Comparison of ENCODE assay signal across 1 cellular context in the genomic region with DNA sequence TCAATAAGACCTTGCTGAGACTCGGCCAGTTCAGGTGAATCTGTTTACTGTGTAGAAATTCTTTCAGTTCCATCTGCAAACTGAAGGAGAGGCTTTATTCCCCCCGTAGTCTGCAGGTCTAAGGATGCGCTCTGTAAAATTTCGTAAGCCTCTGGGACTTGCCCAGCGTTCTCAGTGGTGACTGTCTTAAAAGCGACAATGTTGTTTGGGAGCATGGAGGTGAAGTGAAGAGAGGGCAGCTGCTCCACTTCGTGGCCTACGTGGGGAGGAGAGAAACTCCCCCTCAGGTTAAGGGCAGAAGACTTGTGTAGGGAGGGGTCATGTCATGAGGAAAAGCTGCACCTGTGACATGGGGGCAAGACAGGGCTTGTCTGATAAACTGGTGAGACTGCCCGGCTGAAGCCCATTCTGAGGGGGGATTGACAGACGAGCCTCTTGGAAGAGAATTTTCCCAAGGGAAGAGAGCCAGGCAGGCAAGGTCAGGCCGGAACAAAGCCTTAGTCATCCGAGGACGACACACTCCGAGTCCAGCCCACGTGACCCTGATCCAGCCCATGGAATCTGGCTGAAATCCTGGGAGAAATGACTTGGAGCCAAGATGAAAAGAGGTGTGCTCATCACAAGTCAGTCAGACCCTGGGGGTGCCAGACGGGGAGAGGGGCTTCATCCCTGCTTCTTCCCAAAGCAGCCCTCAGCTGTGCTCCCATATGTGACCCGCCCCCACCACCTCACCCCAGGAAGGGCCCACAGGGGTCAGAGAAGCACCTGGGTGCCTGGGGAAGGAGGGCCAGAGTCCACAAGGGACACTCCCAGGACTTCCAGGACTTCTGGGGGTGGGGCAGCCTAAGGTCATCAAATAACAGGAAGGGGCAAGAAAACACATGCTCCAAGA.
TF ChIP-seq lines count a peak whose summit lies in the region.

No MANE protein-coding gene starts in this region.

TF ChIP-seq in HepG2, 621 proteins besides CTCF, POLR2A, EP300 and RAD21 (continued from another document and continues in another):
- TF ChIP-seq, protein P1, sequence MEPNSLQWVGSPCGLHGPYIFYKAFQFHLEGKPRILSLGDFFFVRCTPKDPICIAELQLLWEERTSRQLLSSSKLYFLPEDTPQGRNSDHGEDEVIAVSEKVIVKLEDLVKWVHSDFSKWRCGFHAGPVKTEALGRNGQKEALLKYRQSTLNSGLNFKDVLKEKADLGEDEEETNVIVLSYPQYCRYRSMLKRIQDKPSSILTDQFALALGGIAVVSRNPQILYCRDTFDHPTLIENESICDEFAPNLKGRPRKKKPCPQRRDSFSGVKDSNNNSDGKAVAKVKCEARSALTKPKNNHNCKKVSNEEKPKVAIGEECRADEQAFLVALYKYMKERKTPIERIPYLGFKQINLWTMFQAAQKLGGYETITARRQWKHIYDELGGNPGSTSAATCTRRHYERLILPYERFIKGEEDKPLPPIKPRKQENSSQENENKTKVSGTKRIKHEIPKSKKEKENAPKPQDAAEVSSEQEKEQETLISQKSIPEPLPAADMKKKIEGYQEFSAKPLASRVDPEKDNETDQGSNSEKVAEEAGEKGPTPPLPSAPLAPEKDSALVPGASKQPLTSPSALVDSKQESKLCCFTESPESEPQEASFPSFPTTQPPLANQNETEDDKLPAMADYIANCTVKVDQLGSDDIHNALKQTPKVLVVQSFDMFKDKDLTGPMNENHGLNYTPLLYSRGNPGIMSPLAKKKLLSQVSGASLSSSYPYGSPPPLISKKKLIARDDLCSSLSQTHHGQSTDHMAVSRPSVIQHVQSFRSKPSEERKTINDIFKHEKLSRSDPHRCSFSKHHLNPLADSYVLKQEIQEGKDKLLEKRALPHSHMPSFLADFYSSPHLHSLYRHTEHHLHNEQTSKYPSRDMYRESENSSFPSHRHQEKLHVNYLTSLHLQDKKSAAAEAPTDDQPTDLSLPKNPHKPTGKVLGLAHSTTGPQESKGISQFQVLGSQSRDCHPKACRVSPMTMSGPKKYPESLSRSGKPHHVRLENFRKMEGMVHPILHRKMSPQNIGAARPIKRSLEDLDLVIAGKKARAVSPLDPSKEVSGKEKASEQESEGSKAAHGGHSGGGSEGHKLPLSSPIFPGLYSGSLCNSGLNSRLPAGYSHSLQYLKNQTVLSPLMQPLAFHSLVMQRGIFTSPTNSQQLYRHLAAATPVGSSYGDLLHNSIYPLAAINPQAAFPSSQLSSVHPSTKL (CRISPR knock-in tag; IDR thresholded peaks at IDR 0.05) = peak; percentile 89
- TF ChIP-seq MYNN (CRISPR knock-in tag; IDR thresholded peaks at IDR 0.05; ENCODE audit: low read depth) (0 out of 2 replicates have a peak, but pooled peaks have one; percentile 36), NFKB2 (CRISPR knock-in tag; IDR thresholded peaks at IDR 0.05; ENCODE audit: borderline replicate concordance) (peak; percentile 45; the same call in 1 of the 2 replicates), CEBPB (IDR thresholded peaks at IDR 0.05; ENCODE audit: borderline replicate concordance, low read depth, low read length) (no peak), HNF1B (CRISPR knock-in tag; IDR thresholded peaks at IDR 0.05) (no peak; the same call in none of the 2 replicates), NFIC (IDR thresholded peaks at IDR 0.05; ENCODE audit: low read length) (0 out of 2 replicates have a peak, but pooled peaks have one; percentile 18), TCF7L2 (IDR thresholded peaks at IDR 0.05; ENCODE audit: low read depth, low read length) (no peak), JARID2 (CRISPR knock-in tag; IDR thresholded peaks at IDR 0.05; ENCODE audit: insufficient replicate concordance) (peak; percentile 37), HMGA1 (CRISPR knock-in tag; conservative IDR thresholded peaks at IDR 0.05) (no peak), ZNF878 (CRISPR knock-in tag; IDR thresholded peaks at IDR 0.05) (peak; percentile 41; the same call in 1 of the 2 replicates), ELF3 (CRISPR knock-in tag; IDR thresholded peaks at IDR 0.05) (peak; percentile 31), NFATC3 (CRISPR knock-in tag; IDR thresholded peaks at IDR 0.05) (no peak), CREB3 (CRISPR knock-in tag; IDR thresholded peaks at IDR 0.05) (no peak), CBX1 (IDR thresholded peaks at IDR 0.05; ENCODE audit: low read depth) (no peak), ZNF83 (CRISPR knock-in tag; IDR thresholded peaks at IDR 0.05; ENCODE audit: borderline replicate concordance) (0 out of 2 replicates have a peak, but pooled peaks have one; percentile 37), ZNF580 (CRISPR knock-in tag; IDR thresholded peaks at IDR 0.05; ENCODE audit: borderline replicate concordance, low read depth) (peak; percentile 55; the same call in 1 of the 2 replicates), ZNF280B (CRISPR knock-in tag; IDR thresholded peaks at IDR 0.05; ENCODE audit: borderline replicate concordance) (peak; percentile 88; the same call in 1 of the 2 replicates), ATM (IDR thresholded peaks at IDR 0.05; ENCODE audit: borderline replicate concordance) (no peak), PHF8 (CRISPR knock-in tag; IDR thresholded peaks at IDR 0.05) (no peak; the same call in 1 of the 2 replicates), SP1 (IDR thresholded peaks at IDR 0.05) (no peak), SP1 (CRISPR knock-in tag; IDR thresholded peaks at IDR 0.05) (no peak), NFYC (CRISPR knock-in tag; IDR thresholded peaks at IDR 0.05) (peak; percentile 9; the same call in 1 of the 2 replicates), SP2 (CRISPR knock-in tag; IDR thresholded peaks at IDR 0.05) (no peak), ZNF350 (CRISPR knock-in tag; IDR thresholded peaks at IDR 0.05; ENCODE audit: borderline replicate concordance, low read depth) (peak; percentile 55; the same call in 1 of the 2 replicates), THRA (CRISPR knock-in tag; IDR thresholded peaks at IDR 0.05; ENCODE audit: borderline replicate concordance) (peak; percentile 79), ZBTB42 (CRISPR knock-in tag; IDR thresholded peaks at IDR 0.05) (peak; percentile 44; the same call in 1 of the 2 replicates), ZNF629 (CRISPR knock-in tag; conservative IDR thresholded peaks at IDR 0.05) (peak; percentile 46; the same call in 1 of the 2 replicates)
- TF ChIP-seq, protein P2, sequence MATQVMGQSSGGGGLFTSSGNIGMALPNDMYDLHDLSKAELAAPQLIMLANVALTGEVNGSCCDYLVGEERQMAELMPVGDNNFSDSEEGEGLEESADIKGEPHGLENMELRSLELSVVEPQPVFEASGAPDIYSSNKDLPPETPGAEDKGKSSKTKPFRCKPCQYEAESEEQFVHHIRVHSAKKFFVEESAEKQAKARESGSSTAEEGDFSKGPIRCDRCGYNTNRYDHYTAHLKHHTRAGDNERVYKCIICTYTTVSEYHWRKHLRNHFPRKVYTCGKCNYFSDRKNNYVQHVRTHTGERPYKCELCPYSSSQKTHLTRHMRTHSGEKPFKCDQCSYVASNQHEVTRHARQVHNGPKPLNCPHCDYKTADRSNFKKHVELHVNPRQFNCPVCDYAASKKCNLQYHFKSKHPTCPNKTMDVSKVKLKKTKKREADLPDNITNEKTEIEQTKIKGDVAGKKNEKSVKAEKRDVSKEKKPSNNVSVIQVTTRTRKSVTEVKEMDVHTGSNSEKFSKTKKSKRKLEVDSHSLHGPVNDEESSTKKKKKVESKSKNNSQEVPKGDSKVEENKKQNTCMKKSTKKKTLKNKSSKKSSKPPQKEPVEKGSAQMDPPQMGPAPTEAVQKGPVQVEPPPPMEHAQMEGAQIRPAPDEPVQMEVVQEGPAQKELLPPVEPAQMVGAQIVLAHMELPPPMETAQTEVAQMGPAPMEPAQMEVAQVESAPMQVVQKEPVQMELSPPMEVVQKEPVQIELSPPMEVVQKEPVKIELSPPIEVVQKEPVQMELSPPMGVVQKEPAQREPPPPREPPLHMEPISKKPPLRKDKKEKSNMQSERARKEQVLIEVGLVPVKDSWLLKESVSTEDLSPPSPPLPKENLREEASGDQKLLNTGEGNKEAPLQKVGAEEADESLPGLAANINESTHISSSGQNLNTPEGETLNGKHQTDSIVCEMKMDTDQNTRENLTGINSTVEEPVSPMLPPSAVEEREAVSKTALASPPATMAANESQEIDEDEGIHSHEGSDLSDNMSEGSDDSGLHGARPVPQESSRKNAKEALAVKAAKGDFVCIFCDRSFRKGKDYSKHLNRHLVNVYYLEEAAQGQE (IDR thresholded peaks at IDR 0.05; ENCODE audit: borderline replicate concordance in 1 of 2, low read depth in 1 of 2, low read length in 2 of 2) = 0 out of 4 replicates have a peak, but pooled peaks of 1 of the 2 experiments have one; percentile 27
- TF ChIP-seq, protein P3, sequence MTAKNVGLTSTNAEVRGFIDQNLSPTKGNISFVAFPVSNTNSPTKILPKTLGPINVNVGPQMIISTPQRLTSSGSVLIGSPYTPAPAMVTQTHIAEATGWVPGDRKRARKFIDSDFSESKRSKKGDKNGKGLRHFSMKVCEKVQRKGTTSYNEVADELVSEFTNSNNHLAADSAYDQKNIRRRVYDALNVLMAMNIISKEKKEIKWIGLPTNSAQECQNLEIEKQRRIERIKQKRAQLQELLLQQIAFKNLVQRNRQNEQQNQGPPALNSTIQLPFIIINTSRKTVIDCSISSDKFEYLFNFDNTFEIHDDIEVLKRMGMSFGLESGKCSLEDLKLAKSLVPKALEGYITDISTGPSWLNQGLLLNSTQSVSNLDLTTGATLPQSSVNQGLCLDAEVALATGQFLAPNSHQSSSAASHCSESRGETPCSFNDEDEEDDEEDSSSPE (CRISPR knock-in tag; IDR thresholded peaks at IDR 0.05) = no peak
- TF ChIP-seq, protein P4, sequence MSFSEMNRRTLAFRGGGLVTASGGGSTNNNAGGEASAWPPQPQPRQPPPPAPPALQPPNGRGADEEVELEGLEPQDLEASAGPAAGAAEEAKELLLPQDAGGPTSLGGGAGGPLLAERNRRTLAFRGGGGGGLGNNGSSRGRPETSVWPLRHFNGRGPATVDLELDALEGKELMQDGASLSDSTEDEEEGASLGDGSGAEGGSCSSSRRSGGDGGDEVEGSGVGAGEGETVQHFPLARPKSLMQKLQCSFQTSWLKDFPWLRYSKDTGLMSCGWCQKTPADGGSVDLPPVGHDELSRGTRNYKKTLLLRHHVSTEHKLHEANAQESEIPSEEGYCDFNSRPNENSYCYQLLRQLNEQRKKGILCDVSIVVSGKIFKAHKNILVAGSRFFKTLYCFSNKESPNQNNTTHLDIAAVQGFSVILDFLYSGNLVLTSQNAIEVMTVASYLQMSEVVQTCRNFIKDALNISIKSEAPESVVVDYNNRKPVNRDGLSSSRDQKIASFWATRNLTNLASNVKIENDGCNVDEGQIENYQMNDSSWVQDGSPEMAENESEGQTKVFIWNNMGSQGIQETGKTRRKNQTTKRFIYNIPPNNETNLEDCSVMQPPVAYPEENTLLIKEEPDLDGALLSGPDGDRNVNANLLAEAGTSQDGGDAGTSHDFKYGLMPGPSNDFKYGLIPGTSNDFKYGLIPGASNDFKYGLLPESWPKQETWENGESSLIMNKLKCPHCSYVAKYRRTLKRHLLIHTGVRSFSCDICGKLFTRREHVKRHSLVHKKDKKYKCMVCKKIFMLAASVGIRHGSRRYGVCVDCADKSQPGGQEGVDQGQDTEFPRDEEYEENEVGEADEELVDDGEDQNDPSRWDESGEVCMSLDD (CRISPR knock-in tag; IDR thresholded peaks at IDR 0.05; ENCODE audit: borderline replicate concordance) = no peak; the same call in 1 of the 2 replicates
- TF ChIP-seq, protein P5, sequence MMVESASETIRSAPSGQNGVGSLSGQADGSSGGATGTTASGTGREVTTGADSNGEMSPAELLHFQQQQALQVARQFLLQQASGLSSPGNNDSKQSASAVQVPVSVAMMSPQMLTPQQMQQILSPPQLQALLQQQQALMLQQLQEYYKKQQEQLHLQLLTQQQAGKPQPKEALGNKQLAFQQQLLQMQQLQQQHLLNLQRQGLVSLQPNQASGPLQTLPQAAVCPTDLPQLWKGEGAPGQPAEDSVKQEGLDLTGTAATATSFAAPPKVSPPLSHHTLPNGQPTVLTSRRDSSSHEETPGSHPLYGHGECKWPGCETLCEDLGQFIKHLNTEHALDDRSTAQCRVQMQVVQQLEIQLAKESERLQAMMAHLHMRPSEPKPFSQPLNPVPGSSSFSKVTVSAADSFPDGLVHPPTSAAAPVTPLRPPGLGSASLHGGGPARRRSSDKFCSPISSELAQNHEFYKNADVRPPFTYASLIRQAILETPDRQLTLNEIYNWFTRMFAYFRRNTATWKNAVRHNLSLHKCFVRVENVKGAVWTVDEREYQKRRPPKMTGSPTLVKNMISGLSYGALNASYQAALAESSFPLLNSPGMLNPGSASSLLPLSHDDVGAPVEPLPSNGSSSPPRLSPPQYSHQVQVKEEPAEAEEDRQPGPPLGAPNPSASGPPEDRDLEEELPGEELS (CRISPR knock-in tag; IDR thresholded peaks at IDR 0.05) = peak; percentile 67
